8 cellular contexts compared by ENCODE assay signal in the genomic region with DNA sequence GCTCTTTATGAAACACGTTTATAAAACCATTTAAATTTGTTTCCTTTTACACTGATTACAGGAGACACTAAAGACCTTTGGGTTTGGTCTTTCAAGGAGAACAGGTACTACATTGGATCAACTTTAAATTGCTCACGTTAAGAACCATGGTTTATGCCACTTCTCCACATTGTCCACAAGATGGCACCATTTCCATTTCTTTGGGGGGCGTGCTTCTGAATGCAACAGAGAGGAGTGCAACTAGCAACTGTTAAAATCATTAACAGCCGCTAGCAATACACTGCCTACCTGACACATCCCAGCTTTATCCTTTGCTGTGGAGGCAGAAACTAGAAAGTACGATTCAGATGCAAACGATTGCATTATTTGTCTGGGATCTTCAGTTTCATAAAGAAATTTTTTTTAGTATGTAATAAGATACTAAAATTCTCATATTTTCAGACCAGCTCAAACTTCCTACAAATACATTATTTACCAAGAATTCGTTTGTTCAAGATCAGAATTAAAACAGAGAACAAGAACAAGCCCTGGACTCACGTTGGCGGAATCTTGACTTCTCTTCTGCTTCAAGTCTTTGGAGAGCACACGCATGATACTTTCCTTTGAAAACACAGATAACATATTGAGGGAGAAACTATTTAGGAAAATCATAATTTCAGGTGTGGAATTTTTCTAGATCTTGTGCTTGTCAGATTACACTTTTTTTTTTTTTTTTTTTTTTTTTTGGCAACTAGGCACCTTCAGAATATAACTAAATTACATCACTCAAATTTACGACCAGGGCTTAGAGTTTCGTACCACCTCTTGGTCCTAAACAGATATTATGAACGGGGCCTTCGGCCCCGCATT. TPM values are rescaled to one million over a fixed set of nuclear protein-coding genes. Genes with fewer than 3 reads are reported as not detected.
DNase-seq lines count a peak whose midpoint lies in the region; ATAC-seq and TF ChIP-seq lines count a peak whose summit lies in the region.

No MANE protein-coding gene starts in this region.

- H3K4me3 ChIP-seq in HUES64 (ENCODE audit: low read length) (peak overlapping the region; percentile 47), stomach (peak overlapping the region; percentile 44 to 65 (median 55))

- WGBS in HUES64 = 11% methylated on average over 12 of the region's 15 CpGs
- 4 to 6% (median 5%) methylated on average over 15 of the region's 15 CpGs for WGBS in stomach, 5 donors

- H3K9me3 ChIP-seq in HUES64 (ENCODE audit: insufficient read depth, low read depth, low read length) = no peaks in the 10 kb centered on the region
- no peaks in the 10 kb centered on the region for H3K9me3 ChIP-seq in stomach

- H3K27me3 ChIP-seq in HUES64 (ENCODE audit: insufficient read depth, low read length) = peaks cover 68% of the 10 kb centered on the region
- peaks cover 3 to 80% (median 30%) of the 10 kb centered on the region in 3 donors for H3K27me3 ChIP-seq in stomach

- TF ChIP-seq EP300 in stomach (IDR thresholded peaks at IDR 0.05) = no peak

- 0 out of 2 replicates have a peak, but pooled peaks cover 3% of the 10 kb centered on the region for H3K4me1 ChIP-seq in HUES64 (ENCODE audit: insufficient read depth, low read length)
- peaks cover 22 to 37% (median 33%) of the 10 kb centered on the region in 4 donors for H3K4me1 ChIP-seq in stomach

- ATAC-seq in GM21528 (IDR thresholded peaks at IDR 0.05; ENCODE audit: low FRiP score, unreplicated experiment) = peak; percentile 55

- DNase-seq in DMS153 treated with DMSO at 0.1 percent for 48 hours (lab: John Stamatoyannopoulos, UW; ENCODE audit: unreplicated experiment) = peak; percentile 37
- DNase-seq in NOMO-1 treated with dmso at 0.1 percent for 144 hours (lab: John Stamatoyannopoulos, UW; ENCODE audit: unreplicated experiment) = peak; percentile 26
- DNase-seq in activated CD8-positive, alpha-beta memory T cell treated with anti-CD3 and anti-CD28 coated beads, Interleukin-2, amount 50 U/mL, for 4 hours = peak; percentile 52
- peak; percentile 39 for DNase-seq in epithelial cell of prostate (ENCODE audit: low read depth, low spot score)
- peak; percentile 91 for DNase-seq in myocyte (ENCODE audit: low read depth)
- peak; percentile 58 for DNase-seq in stomach

- intact Hi-C loops in stomach (cut with DNase I; ENCODE audit: low total_unique reads) = loop anchor here (10.0 kb wide), 1 partner anchor 63 kb away; a partner anchor contains a TSS

- H3K27ac ChIP-seq in HUES64 (ENCODE audit: low read depth, low read length) (no peak overlapping the region), epithelial cell of prostate (no peak overlapping the region), stomach (peak overlapping the region in 2 of 5 donors; percentile 3 to 10)

- no peak for TF ChIP-seq POLR2A in stomach (IDR thresholded peaks at IDR 0.05)

- TF ChIP-seq CTCF in stomach (IDR thresholded peaks at IDR 0.05) = peak in 5 of 7 experiments; percentile 69 to 84 (median 80)

- H3K36me3 ChIP-seq in HUES64 (ENCODE audit: insufficient read depth, low read length) (no peaks in the 10 kb centered on the region), stomach (no peaks in the 10 kb centered on the region)

- H3K9ac ChIP-seq in HUES64 (ENCODE audit: low read depth, low read length) = no peak overlapping the region

RNA-seq across cellular contexts. Expression of a gene that starts 0.7 kb away (rescaled TPM):
- polyA plus RNA-seq in HUES64 (2013, experiment 1 of 2) = 0.10 TPM
- 0.13 TPM for polyA plus RNA-seq in HUES64 (2013, experiment 2 of 2)
- total RNA-seq in myocyte = not detected in 2 replicates
- polyA plus RNA-seq in myocyte (2012) = not detected
- not detected for total RNA-seq in stomach
- not detected for polyA plus RNA-seq in stomach

RNA-seq across cellular contexts. Expression of a gene that starts 12.3 kb away (rescaled TPM):
- polyA plus RNA-seq in HUES64 (2013, experiment 1 of 2) = 43.4 TPM
- 46.9 TPM for polyA plus RNA-seq in HUES64 (2013, experiment 2 of 2)
- total RNA-seq in myocyte (83.7 and 90.6 TPM in 2 replicates), stomach (10 to 100 TPM in 1 of 5 donors, 1 to 10 TPM in 2, under 1 TPM in 1, not detected in 1; 0.89 to 26.1 (median 1.6) TPM)
- polyA plus RNA-seq in myocyte (2012) = 88.5 TPM
- polyA plus RNA-seq in stomach = 10 to 100 TPM in 1 of 3 donors, 1 to 10 TPM in 2; 4.3 to 11.5 (median 8.0) TPM

RNA-seq across cellular contexts. Expression of a gene that starts 54.8 kb away (rescaled TPM):
- polyA plus RNA-seq in HUES64 (2013, experiment 1 of 2) = not detected
- polyA plus RNA-seq in HUES64 (2013, experiment 2 of 2) = 0.44 TPM
- total RNA-seq in myocyte = not detected in 2 replicates
- polyA plus RNA-seq in myocyte (2012) = not detected
- 1 to 10 TPM in 2 of 5 donors, not detected in 3; 4.1 to 4.6 TPM for total RNA-seq in stomach
- polyA plus RNA-seq in stomach = 1 to 10 TPM in 1 of 3 donors, under 1 TPM in 2; 0.53 to 1.8 (median 0.62) TPM

Comparison
In these comparisons a context has a peak if more than half of its experiments do, and no peak if none do; other contexts are left out.
1. DNase-seq: peak in every context shown above with its lines; median percentile 91 in myocyte; 58 in stomach; 52 in activated CD8-positive, alpha-beta memory T cell treated with anti-CD3 and anti-CD28 coated beads, Interleukin-2, amount 50 U/mL, for 4 hours; 39 in epithelial cell of prostate; 37 in DMS153 treated with DMSO at 0.1 percent for 48 hours; 26 in NOMO-1 treated with dmso at 0.1 percent for 144 hours.